In the genomic region with DNA sequence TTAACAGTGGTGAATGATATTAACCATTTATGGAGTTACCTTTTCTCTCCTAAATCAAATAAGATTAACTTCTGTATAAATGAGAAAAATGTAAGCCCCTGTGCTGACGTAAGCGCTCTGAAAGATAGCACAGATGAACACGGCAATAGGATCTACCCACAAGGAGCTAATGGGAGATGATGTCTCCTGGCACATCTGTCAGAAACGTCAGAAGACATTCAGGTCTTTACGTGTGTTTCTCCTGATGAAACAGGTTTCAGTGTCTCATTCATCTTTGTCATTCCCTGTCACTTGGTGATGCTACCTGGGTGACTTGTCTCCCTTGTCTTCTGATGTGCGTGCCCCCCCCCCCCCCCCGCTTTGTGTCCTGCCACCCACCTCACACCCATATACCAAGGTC, we compare ENCODE assay signal across 1 cellular context.
TF ChIP-seq lines count a peak whose summit lies in the region.

No MANE protein-coding gene starts in this region.

TF ChIP-seq in GM23338, 12 proteins besides CTCF, POLR2A, EP300 and RAD21 (continued from another document):
- TF ChIP-seq, protein P1, sequence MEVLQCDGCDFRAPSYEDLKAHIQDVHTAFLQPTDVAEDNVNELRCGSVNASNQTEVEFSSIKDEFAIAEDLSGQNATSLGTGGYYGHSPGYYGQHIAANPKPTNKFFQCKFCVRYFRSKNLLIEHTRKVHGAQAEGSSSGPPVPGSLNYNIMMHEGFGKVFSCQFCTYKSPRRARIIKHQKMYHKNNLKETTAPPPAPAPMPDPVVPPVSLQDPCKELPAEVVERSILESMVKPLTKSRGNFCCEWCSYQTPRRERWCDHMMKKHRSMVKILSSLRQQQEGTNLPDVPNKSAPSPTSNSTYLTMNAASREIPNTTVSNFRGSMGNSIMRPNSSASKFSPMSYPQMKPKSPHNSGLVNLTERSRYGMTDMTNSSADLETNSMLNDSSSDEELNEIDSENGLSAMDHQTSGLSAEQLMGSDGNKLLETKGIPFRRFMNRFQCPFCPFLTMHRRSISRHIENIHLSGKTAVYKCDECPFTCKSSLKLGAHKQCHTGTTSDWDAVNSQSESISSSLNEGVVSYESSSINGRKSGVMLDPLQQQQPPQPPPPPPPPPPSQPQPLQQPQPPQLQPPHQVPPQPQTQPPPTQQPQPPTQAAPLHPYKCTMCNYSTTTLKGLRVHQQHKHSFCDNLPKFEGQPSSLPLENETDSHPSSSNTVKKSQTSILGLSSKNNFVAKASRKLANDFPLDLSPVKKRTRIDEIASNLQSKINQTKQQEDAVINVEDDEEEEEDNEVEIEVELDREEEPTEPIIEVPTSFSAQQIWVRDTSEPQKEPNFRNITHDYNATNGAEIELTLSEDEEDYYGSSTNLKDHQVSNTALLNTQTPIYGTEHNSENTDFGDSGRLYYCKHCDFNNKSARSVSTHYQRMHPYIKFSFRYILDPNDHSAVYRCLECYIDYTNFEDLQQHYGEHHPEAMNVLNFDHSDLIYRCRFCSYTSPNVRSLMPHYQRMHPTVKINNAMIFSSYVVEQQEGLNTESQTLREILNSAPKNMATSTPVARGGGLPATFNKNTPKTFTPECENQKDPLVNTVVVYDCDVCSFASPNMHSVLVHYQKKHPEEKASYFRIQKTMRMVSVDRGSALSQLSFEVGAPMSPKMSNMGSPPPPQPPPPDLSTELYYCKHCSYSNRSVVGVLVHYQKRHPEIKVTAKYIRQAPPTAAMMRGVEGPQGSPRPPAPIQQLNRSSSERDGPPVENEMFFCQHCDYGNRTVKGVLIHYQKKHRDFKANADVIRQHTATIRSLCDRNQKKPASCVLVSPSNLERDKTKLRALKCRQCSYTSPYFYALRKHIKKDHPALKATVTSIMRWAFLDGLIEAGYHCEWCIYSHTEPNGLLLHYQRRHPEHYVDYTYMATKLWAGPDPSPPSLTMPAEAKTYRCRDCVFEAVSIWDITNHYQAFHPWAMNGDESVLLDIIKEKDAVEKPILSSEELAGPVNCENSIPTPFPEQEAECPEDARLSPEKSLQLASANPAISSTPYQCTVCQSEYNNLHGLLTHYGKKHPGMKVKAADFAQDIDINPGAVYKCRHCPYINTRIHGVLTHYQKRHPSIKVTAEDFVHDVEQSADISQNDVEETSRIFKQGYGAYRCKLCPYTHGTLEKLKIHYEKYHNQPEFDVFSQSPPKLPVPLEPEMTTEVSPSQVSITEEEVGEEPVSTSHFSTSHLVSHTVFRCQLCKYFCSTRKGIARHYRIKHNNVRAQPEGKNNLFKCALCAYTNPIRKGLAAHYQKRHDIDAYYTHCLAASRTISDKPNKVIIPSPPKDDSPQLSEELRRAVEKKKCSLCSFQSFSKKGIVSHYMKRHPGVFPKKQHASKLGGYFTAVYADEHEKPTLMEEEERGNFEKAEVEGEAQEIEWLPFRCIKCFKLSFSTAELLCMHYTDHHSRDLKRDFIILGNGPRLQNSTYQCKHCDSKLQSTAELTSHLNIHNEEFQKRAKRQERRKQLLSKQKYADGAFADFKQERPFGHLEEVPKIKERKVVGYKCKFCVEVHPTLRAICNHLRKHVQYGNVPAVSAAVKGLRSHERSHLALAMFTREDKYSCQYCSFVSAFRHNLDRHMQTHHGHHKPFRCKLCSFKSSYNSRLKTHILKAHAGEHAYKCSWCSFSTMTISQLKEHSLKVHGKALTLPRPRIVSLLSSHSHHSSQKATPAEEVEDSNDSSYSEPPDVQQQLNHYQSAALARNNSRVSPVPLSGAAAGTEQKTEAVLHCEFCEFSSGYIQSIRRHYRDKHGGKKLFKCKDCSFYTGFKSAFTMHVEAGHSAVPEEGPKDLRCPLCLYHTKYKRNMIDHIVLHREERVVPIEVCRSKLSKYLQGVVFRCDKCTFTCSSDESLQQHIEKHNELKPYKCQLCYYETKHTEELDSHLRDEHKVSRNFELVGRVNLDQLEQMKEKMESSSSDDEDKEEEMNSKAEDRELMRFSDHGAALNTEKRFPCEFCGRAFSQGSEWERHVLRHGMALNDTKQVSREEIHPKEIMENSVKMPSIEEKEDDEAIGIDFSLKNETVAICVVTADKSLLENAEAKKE (CRISPR knock-in tag; IDR thresholded peaks at IDR 0.05) = no peak
- TF ChIP-seq EZH2 (IDR thresholded peaks at IDR 0.05; ENCODE audit: low read depth, unreplicated experiment) (no peak), EZH2phosphoT487 (IDR thresholded peaks at IDR 0.05; ENCODE audit: unreplicated experiment) (no peak), NANOG (IDR thresholded peaks at IDR 0.05; ENCODE audit: borderline replicate concordance) (no peak), ZNF331 (CRISPR knock-in tag; IDR thresholded peaks at IDR 0.05; ENCODE audit: low read depth) (no peak)
- TF ChIP-seq, protein P2, sequence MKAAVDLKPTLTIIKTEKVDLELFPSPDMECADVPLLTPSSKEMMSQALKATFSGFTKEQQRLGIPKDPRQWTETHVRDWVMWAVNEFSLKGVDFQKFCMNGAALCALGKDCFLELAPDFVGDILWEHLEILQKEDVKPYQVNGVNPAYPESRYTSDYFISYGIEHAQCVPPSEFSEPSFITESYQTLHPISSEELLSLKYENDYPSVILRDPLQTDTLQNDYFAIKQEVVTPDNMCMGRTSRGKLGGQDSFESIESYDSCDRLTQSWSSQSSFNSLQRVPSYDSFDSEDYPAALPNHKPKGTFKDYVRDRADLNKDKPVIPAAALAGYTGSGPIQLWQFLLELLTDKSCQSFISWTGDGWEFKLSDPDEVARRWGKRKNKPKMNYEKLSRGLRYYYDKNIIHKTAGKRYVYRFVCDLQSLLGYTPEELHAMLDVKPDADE (IDR thresholded peaks at IDR 0.05) = no peak
- TF ChIP-seq, protein P3, sequence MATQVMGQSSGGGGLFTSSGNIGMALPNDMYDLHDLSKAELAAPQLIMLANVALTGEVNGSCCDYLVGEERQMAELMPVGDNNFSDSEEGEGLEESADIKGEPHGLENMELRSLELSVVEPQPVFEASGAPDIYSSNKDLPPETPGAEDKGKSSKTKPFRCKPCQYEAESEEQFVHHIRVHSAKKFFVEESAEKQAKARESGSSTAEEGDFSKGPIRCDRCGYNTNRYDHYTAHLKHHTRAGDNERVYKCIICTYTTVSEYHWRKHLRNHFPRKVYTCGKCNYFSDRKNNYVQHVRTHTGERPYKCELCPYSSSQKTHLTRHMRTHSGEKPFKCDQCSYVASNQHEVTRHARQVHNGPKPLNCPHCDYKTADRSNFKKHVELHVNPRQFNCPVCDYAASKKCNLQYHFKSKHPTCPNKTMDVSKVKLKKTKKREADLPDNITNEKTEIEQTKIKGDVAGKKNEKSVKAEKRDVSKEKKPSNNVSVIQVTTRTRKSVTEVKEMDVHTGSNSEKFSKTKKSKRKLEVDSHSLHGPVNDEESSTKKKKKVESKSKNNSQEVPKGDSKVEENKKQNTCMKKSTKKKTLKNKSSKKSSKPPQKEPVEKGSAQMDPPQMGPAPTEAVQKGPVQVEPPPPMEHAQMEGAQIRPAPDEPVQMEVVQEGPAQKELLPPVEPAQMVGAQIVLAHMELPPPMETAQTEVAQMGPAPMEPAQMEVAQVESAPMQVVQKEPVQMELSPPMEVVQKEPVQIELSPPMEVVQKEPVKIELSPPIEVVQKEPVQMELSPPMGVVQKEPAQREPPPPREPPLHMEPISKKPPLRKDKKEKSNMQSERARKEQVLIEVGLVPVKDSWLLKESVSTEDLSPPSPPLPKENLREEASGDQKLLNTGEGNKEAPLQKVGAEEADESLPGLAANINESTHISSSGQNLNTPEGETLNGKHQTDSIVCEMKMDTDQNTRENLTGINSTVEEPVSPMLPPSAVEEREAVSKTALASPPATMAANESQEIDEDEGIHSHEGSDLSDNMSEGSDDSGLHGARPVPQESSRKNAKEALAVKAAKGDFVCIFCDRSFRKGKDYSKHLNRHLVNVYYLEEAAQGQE (IDR thresholded peaks at IDR 0.05; ENCODE audit: unreplicated experiment) = no peak
